13 cellular contexts compared by ENCODE assay signal in genomic region chr7:15625456-15625855, GRCh38.
"Had no signal": no experiment of that assay in that cellular context is flagged by ENCODE, and none has a peak within 500 bp of the region (broad histone marks: within the 10 kb centered on the region; RNA-seq: fewer than 3 reads in every experiment).

No MANE protein-coding gene starts in this region.

- DNase-seq: activated CD4-positive, alpha-beta memory T cell treated with anti-CD3 and anti-CD28 coated beads, Interleukin-2, amount 10 ng/mL, durations not matched to agents 7 days and 5 days; activated CD4-positive, alpha-beta T cell treated with anti-CD3 and anti-CD28 coated beads for 1 hour; activated T-cell treated with anti-CD3 and anti-CD28 coated beads, Interleukin-2, amount 50 U/mL, for 48 hours; esophagus squamous epithelium; foreskin melanocyte; heart left ventricle; left ventricle myocardium superior; mesenchymal stem cell; nephron progenitor cell; pancreas; T-helper 2 cell; thyroid gland had no signal

- H3K4me1 ChIP-seq: esophagus squamous epithelium, pancreas, thyroid gland had no signal

- H3K9me3 ChIP-seq: esophagus squamous epithelium, pancreas, thyroid gland had no signal

- H3K4me3 Mint-ChIP-seq: activated CD4-positive, alpha-beta memory T cell treated with anti-CD3 and anti-CD28 coated beads, Interleukin-2, amount 10 ng/mL, durations not matched to agents 7 days and 5 days; nephron progenitor cell had no signal

- H3K27me3 Mint-ChIP-seq: activated CD4-positive, alpha-beta memory T cell treated with anti-CD3 and anti-CD28 coated beads, Interleukin-2, amount 10 ng/mL, durations not matched to agents 7 days and 5 days had no signal

- H3K4me1 Mint-ChIP-seq: activated CD4-positive, alpha-beta memory T cell treated with anti-CD3 and anti-CD28 coated beads, Interleukin-2, amount 10 ng/mL, durations not matched to agents 7 days and 5 days; nephron progenitor cell had no signal

- H3K9me3 Mint-ChIP-seq: nephron progenitor cell had no signal

- H3K27me3 ChIP-seq: ascending aorta, esophagus squamous epithelium, heart left ventricle, pancreas, thyroid gland had no signal

- H3K27ac Mint-ChIP-seq: activated CD4-positive, alpha-beta memory T cell treated with anti-CD3 and anti-CD28 coated beads, Interleukin-2, amount 10 ng/mL, durations not matched to agents 7 days and 5 days; nephron progenitor cell had no signal

- ATAC-seq: heart left ventricle, left ventricle myocardium superior, pancreas had no signal

- H3K36me3 ChIP-seq: ascending aorta, esophagus squamous epithelium, pancreas, thyroid gland had no signal

- H3K27ac ChIP-seq: ascending aorta, esophagus squamous epithelium, heart left ventricle, pancreas, thyroid gland had no signal

- H3K4me3 ChIP-seq: ascending aorta, esophagus squamous epithelium, heart left ventricle, pancreas, thyroid gland had no signal
